Comparison of ENCODE assay signal across 8 cellular contexts in the genomic region with DNA sequence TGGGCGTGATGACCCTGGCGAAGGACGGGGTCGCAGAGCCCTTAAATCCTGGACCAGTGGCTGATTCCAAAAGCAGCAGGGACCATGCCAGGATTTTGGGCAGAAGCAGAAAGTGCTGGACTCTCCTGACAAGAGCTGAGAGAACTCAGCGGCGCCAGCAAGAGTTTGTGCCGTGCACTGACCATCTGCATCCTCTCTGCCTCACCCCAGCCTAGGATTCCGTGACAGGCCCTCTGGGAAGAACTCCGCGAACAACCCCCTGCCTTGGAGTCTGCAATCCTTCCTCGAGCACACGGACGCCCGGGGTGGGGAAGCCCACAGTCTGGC. TPM values are rescaled to one million over a fixed set of nuclear protein-coding genes. Genes with fewer than 3 reads are reported as not detected.
DNase-seq lines count a peak whose midpoint lies in the region.

No MANE protein-coding gene starts in this region.

- H3K9me3 ChIP-seq in HUES64 (ENCODE audit: insufficient read depth, low read depth, low read length) (0 out of 2 replicates have a peak, but pooled peaks cover 3% of the 10 kb centered on the region), mucosa of stomach (ENCODE audit: control insufficient read depth, low read length) (no peaks in the 10 kb centered on the region)

- H3K4me1 ChIP-seq in ACC112 (ENCODE audit: control insufficient read depth, insufficient read depth, low read length, unreplicated experiment) = peaks cover 8% of the 10 kb centered on the region
- H3K4me1 ChIP-seq in HUES64 (ENCODE audit: insufficient read depth, low read length) = peaks cover 26% of the 10 kb centered on the region
- peaks cover 15% of the 10 kb centered on the region for H3K4me1 ChIP-seq in mucosa of stomach (ENCODE audit: control insufficient read depth, insufficient read depth, low read length)

- peak overlapping the region; percentile 94 for H3K4me3 ChIP-seq in ACC112 (ENCODE audit: low read depth, low read length)
- H3K4me3 ChIP-seq in HUES64 (ENCODE audit: low read length) = peak overlapping the region; percentile 86
- peak overlapping the region; percentile 83 for H3K4me3 ChIP-seq in mucosa of stomach (ENCODE audit: low read length)

- no peak overlapping the region for H3K27ac ChIP-seq in ACC112 (ENCODE audit: low read depth, low read length)
- no peak overlapping the region for H3K27ac ChIP-seq in HUES64 (ENCODE audit: low read depth, low read length)
- H3K27ac ChIP-seq in cingulate gyrus (ENCODE audit: low read depth, low read length) = peak overlapping the region; percentile 81

- H3K36me3 ChIP-seq in ACC112 (ENCODE audit: insufficient read depth, low read length) (peaks cover 8% of the 10 kb centered on the region; the same call in 1 of the 2 replicates), HUES64 (ENCODE audit: insufficient read depth, low read length) (peaks cover 28% of the 10 kb centered on the region), mucosa of stomach (ENCODE audit: control insufficient read depth, insufficient read depth, low read length) (peaks cover 9% of the 10 kb centered on the region)

- H3K9ac ChIP-seq in HUES64 (ENCODE audit: low read depth, low read length) (no peak overlapping the region), mucosa of stomach (ENCODE audit: low read length) (peak overlapping the region; percentile 93)

- WGBS in HUES64 = 62% methylated on average over 14 of the region's 14 CpGs

- DNase-seq in DMS53 (lab: John Stamatoyannopoulos, UW) (no peak), NCI-H1105 (lab: John Stamatoyannopoulos, UW) (no peak), DMS153 treated with DMSO at 0.1 percent for 48 hours (lab: John Stamatoyannopoulos, UW; ENCODE audit: unreplicated experiment) (no peak)
- no peak for DNase-seq in stimulated activated CD4-positive, alpha-beta T cell treated with anti-CD3 and anti-CD28 coated beads, Interleukin-15, amount 100 ng/mL, for 24 hours

- H3K79me2 ChIP-seq in ACC112 (ENCODE audit: control insufficient read depth, insufficient read depth, low read length, unreplicated experiment) = peaks cover 16% of the 10 kb centered on the region

- peak overlapping the region; percentile 94 for H2AFZ ChIP-seq in ACC112 (ENCODE audit: low read length, unreplicated experiment)

- H3K27me3 ChIP-seq in ACC112 (ENCODE audit: insufficient read depth, low read length) = peaks cover 7% of the 10 kb centered on the region; the same call in 1 of the 2 replicates
- no peaks in the 10 kb centered on the region for H3K27me3 ChIP-seq in HUES64 (ENCODE audit: insufficient read depth, low read length)
- H3K27me3 ChIP-seq in mucosa of stomach (ENCODE audit: control insufficient read depth, insufficient read depth, low read length) = no peaks in the 10 kb centered on the region

RNA-seq across cellular contexts. Expression of gene NDUFV1, which starts 0.6 kb away (rescaled TPM):
- 76.7 TPM for polyA plus RNA-seq in HUES64 (2013, experiment 1 of 2)
- polyA plus RNA-seq in HUES64 (2013, experiment 2 of 2) = 75.6 TPM

RNA-seq across cellular contexts. Expression of gene GSTP1, which starts 22.5 kb away (rescaled TPM):
- 955 TPM for polyA plus RNA-seq in HUES64 (2013, experiment 1 of 2)
- polyA plus RNA-seq in HUES64 (2013, experiment 2 of 2) = 967 TPM

RNA-seq across cellular contexts. Expression of gene NUDT8, which starts 23.6 kb away (rescaled TPM):
- 14.7 TPM for polyA plus RNA-seq in HUES64 (2013, experiment 1 of 2)
- polyA plus RNA-seq in HUES64 (2013, experiment 2 of 2) = 11.6 TPM

RNA-seq across cellular contexts. Expression of gene TBX10, which starts 33.5 kb away (rescaled TPM):
- not detected for polyA plus RNA-seq in HUES64 (2013, experiment 1 of 2)
- not detected for polyA plus RNA-seq in HUES64 (2013, experiment 2 of 2)

RNA-seq across cellular contexts. Expression of gene ACY3, which starts 44.4 kb away (rescaled TPM):
- polyA plus RNA-seq in HUES64 (2013, experiment 1 of 2) = not detected
- polyA plus RNA-seq in HUES64 (2013, experiment 2 of 2) = not detected
